8 cellular contexts compared by ENCODE assay signal in the genomic region with DNA sequence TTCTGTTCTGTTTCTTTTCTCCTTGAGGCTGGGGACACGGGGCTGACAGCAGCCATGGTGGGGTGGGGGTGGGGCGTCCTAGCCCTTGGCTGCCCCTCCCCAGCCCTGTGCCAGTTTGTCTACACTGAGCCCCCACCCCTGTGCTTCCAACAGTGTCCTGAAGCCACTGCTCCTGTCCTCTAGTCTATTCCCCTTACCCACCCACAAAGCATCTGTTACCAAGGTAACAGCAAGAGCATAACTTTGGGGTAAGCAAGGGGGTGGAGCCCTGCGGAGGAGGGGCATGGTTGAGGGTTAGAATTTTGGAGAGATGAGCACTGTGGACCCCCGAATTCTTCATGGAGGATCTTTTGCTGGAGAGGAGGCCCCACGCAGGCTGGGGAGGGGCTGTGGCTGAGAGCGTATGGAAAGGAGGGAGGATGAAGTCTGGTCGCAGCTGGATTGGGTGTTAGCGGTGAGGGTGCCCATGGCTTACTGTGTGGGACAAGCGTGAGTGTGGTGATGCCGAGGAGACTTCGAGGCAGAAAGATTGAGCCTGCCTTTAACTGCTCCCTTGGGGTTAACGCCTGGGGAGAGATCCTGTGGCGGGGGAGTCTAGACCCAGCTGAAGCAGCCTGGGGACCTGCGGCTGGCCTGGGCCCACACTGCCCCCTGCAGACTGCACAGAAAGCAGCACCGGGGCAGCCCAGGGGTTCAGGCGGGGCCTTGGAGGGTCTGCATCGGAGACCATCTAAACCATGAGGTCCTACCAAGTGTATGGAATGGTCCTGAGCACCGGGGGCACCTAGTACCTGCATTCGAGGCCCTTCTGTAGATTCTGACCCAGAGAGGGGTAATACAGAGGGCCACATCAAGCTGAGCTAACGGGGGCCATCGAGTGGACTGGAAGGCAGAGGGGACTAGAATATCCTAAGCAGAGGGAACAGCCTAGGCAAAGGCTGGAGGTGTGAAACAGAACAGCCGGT. TPM values are rescaled to one million over a fixed set of nuclear protein-coding genes. Genes with fewer than 3 reads are reported as not detected.
DNase-seq lines count a peak whose midpoint lies in the region; ATAC-seq and TF ChIP-seq lines count a peak whose summit lies in the region.

No MANE protein-coding gene starts in this region.

- H3K27me3 ChIP-seq in effector memory CD4-positive, alpha-beta T cell (replicated peaks; ENCODE audit: control insufficient read depth, insufficient read depth, low read length, poor library complexity, severe bottlenecking) = peaks cover 6% of the 10 kb centered on the region
- no peaks in the 10 kb centered on the region for H3K27me3 ChIP-seq in tibial artery

- H3K4me3 ChIP-seq in effector memory CD4-positive, alpha-beta T cell (ENCODE audit: insufficient read depth, low read depth, low read length, poor library complexity, severe bottlenecking) = no peak overlapping the region
- peak overlapping the region in 1 of 2 donors; percentile 27 for H3K4me3 ChIP-seq in tibial artery

- H3K9me3 ChIP-seq in ES-I3 (ENCODE audit: control insufficient read depth, insufficient read depth, low read length) (no peaks in the 10 kb centered on the region), tibial artery (no peaks in the 10 kb centered on the region)
- H3K9me3 ChIP-seq in effector memory CD4-positive, alpha-beta T cell (ENCODE audit: control insufficient read depth, low read length) = no peaks in the 10 kb centered on the region

- peak overlapping the region; percentile 20; the same call in 1 of the 2 replicates for H3K9ac ChIP-seq in ES-I3 (ENCODE audit: low read depth, low read length)

- DNase-seq in NCI-H1436 (lab: John Stamatoyannopoulos, UW) (peak; percentile 87), myocyte (ENCODE audit: low read depth) (peak; percentile 60), tibial artery (peak in 1 of 2 donors; percentile 90), GOT3 (lab: John Stamatoyannopoulos, UW) (no peak)
- DNase-seq in activated CD4-positive, alpha-beta T cell treated with anti-CD3 and anti-CD28 coated beads, Interleukin-2, amount 50 U/mL, for 1 hour = peak; percentile 52
- peak; percentile 20 to 43 (median 31) for DNase-seq in effector memory CD4-positive, alpha-beta T cell

- ATAC-seq in GM19463 (IDR thresholded peaks at IDR 0.05; ENCODE audit: unreplicated experiment) = no peak

- H3K4me1 ChIP-seq in ES-I3 (ENCODE audit: insufficient read depth, low read length) (peaks cover 22% of the 10 kb centered on the region; the same call in 1 of the 2 replicates), tibial artery (peaks cover 0 to 34% (median 24%) of the 10 kb centered on the region in 4 donors)
- peaks cover 13% of the 10 kb centered on the region for H3K4me1 ChIP-seq in effector memory CD4-positive, alpha-beta T cell (ENCODE audit: control insufficient read depth, insufficient read depth, low read length, poor library complexity, severe bottlenecking)

- H3K36me3 ChIP-seq in ES-I3 (ENCODE audit: insufficient read depth, low read length) (no peaks in the 10 kb centered on the region), tibial artery (no peaks in the 10 kb centered on the region)
- no peaks in the 10 kb centered on the region for H3K36me3 ChIP-seq in effector memory CD4-positive, alpha-beta T cell (ENCODE audit: control insufficient read depth, insufficient read depth, low read length)

- no peak overlapping the region for H3K27ac ChIP-seq in effector memory CD4-positive, alpha-beta T cell (ENCODE audit: insufficient read depth, low read length, poor library complexity, severe bottlenecking)
- peak overlapping the region; percentile 72 to 75 for H3K27ac ChIP-seq in tibial artery

- intact Hi-C loops in tibial artery (cut with DNase I; ENCODE audit: low total_unique reads) = loop anchor here (2.0 to 10.0 kb wide), 3 partner anchors 25 to 67 kb away; a partner anchor contains a TSS

- TF ChIP-seq CTCF in tibial artery (IDR thresholded peaks at IDR 0.05) = peak; percentile 90 to 94

RNA-seq across cellular contexts. Expression of a gene that starts 6.1 kb away (rescaled TPM):
- total RNA-seq in myocyte = 0.11 and 0.16 TPM in 2 replicates
- 0.47 TPM for polyA plus RNA-seq in myocyte (2012)

RNA-seq across cellular contexts. Expression of a gene that starts 31.8 kb away (rescaled TPM):
- 1,695 and 1,875 TPM in 2 replicates for total RNA-seq in myocyte
- 1,457 TPM for polyA plus RNA-seq in myocyte (2012)

RNA-seq across cellular contexts. Expression of a gene that starts 34.4 kb away (rescaled TPM):
- 190 and 408 TPM in 2 replicates for total RNA-seq in myocyte
- 136 TPM for polyA plus RNA-seq in myocyte (2012)
